Comparison of ENCODE assay signal across 23 cellular contexts in genomic region chr2:241658296-241658695, GRCh38. TPM values are rescaled to one million over a fixed set of nuclear protein-coding genes. Genes with fewer than 3 reads are reported as not detected.
DNase-seq lines count a peak whose midpoint lies in the region; ATAC-seq, FAIRE-seq and TF ChIP-seq lines count a peak whose summit lies in the region.
"Had no signal": no experiment of that assay in that cellular context is flagged by ENCODE, and none has a peak within 500 bp of the region (broad histone marks: within the 10 kb centered on the region; RNA-seq: fewer than 3 reads in every experiment).

No MANE protein-coding gene starts in this region.

- H3K9me3 ChIP-seq in NT2/D1 (ENCODE audit: insufficient read depth, low read length) = no peaks in the 10 kb centered on the region
- H3K9me3 ChIP-seq: A549; BE2C; BLaER1 treated with 17β-estradiol and CSF1 and Interleukin-3, amounts not matched to agents 10 nM and 100 nM had no signal

- peaks cover 76% of the 10 kb centered on the region for H3K36me3 ChIP-seq in NT2/D1 (ENCODE audit: insufficient read depth, insufficient read length, low read length)

- FAIRE-seq in GM12892 (lab: Jason Lieb, UNC) = no peak
- FAIRE-seq: A549, G401.6, GM19239, H1 had no signal

- peak; percentile 22 for ATAC-seq in esophagus mucosa

- peaks cover 31% of the 10 kb centered on the region for H3K4me1 ChIP-seq in NT2/D1 (ENCODE audit: insufficient read depth, insufficient read length)
- H3K4me1 ChIP-seq: A549, BE2C had no signal

- no peaks in the 10 kb centered on the region for H3K27me3 ChIP-seq in NT2/D1 (ENCODE audit: insufficient read depth, insufficient read length)
- H3K27me3 ChIP-seq: BE2C; BLaER1 treated with 17β-estradiol and CSF1 and Interleukin-3, amounts not matched to agents 10 nM and 100 nM had no signal

- peak; percentile 39 for DNase-seq in CD1c-positive myeloid dendritic cell (ENCODE audit: extremely low spot score)
- no peak for DNase-seq in GM12892 (ENCODE audit: insufficient read length)
- no peak for DNase-seq in NT2/D1 (ENCODE audit: low read depth, low spot score)
- no peak for DNase-seq in NCI-H1694 treated with DMSO at 0.1 percent for 48 hours (lab: John Stamatoyannopoulos, UW)
- no peak for DNase-seq in activated gamma-delta T cell treated with Interleukin-2 at 50 U/mL for 16 hours
- DNase-seq in occipital lobe (lab: John Stamatoyannopoulos, UW) = no peak
- DNase-seq: 8988T; ACHN; AML-193; BE2C; Calu3; CD4-positive, alpha-beta memory T cell; COR-L47; DMS53; DMS79 treated with DMSO at 0.1 percent for 48 hours; GM23248; H7 had no signal

- 0 out of 2 replicates have a peak, but pooled peaks have one; percentile 7 for TF ChIP-seq POLR2A in GM12892 (IDR thresholded peaks at IDR 0.05; ENCODE audit: low read depth, low read length)

- no peak overlapping the region for H3K4me3 ChIP-seq in NT2/D1 (ENCODE audit: insufficient read length, low read depth)
- H3K4me3 ChIP-seq: A549; BLaER1 treated with 17β-estradiol and CSF1 and Interleukin-3, amounts not matched to agents 10 nM and 100 nM; GM23248 had no signal

- H3K9ac ChIP-seq in NT2/D1 (ENCODE audit: insufficient read length, low read depth) = peak overlapping the region; percentile 58
- H3K9ac ChIP-seq: GM23248 had no signal

RNA-seq across cellular contexts. Expression of gene ATG4B, which starts 20.8 kb away (rescaled TPM):
- polyA plus RNA-seq in GM12892 (2012; ENCODE audit: missing spikeins) = 47.6 TPM
- total RNA-seq in esophagus mucosa (38.3 TPM), occipital lobe (33.7 TPM)

RNA-seq across cellular contexts. Expression of gene THAP4, which starts 21.3 kb away (rescaled TPM):
- polyA plus RNA-seq in GM12892 (2012; ENCODE audit: missing spikeins) = 30.6 TPM
- 38.9 TPM for total RNA-seq in esophagus mucosa
- total RNA-seq in occipital lobe = 22.0 TPM

RNA-seq across cellular contexts. Expression of gene DTYMK, which starts 28.3 kb away (rescaled TPM):
- polyA plus RNA-seq in GM12892 (2012; ENCODE audit: missing spikeins) = 40.0 TPM
- total RNA-seq in esophagus mucosa (32.4 TPM), occipital lobe (10.0 TPM)

RNA-seq across cellular contexts. Expression of gene ING5, which starts 43.5 kb away (rescaled TPM):
- 30.5 TPM for polyA plus RNA-seq in GM12892 (2012; ENCODE audit: missing spikeins)
- total RNA-seq in esophagus mucosa (16.5 TPM), occipital lobe (23.4 TPM)
